In genomic region chr15:68230157-68231100, GRCh38 we compare ENCODE assay signal across 8 cellular contexts. TPM values are rescaled to one million over a fixed set of nuclear protein-coding genes. Genes with fewer than 3 reads are reported as not detected.
DNase-seq lines count a peak whose midpoint lies in the region; ATAC-seq, FAIRE-seq and TF ChIP-seq lines count a peak whose summit lies in the region.

No MANE protein-coding gene starts in this region.

- FAIRE-seq in kidney (lab: Jason Lieb, UNC) = no peak

- no peaks in the 10 kb centered on the region for H3K36me3 ChIP-seq in HUES48 (ENCODE audit: control insufficient read depth, insufficient read depth, low read length)
- no peaks in the 10 kb centered on the region for H3K36me3 ChIP-seq in kidney (ENCODE audit: control insufficient read depth in 1 of 2, insufficient read depth in 2 of 2, low read length in 2 of 2)
- H3K36me3 ChIP-seq in suprapubic skin = no peaks in the 10 kb centered on the region

- H3K9ac ChIP-seq in HUES48 (ENCODE audit: low read depth, low read length) (peak overlapping the region; percentile 39), kidney (ENCODE audit: low read length in 2 of 2) (peak overlapping the region in 1 of 2 donors; percentile 56)

- H3K27ac ChIP-seq in HUES48 (ENCODE audit: low read depth, low read length) (no peak overlapping the region), kidney (ENCODE audit: low read depth in 2 of 2, low read length in 2 of 2) (peak overlapping the region; percentile 78 to 87), suprapubic skin (peak overlapping the region; percentile 89)

- 57% methylated on average over 20 of the region's 20 CpGs for WGBS in suprapubic skin

- POLR2A ChIA-PET in activated naive CD8-positive, alpha-beta T cell treated with anti-CD3 and anti-CD28 coated beads, Interleukin-2, amount 10 ng/mL, durations not matched to agents 7 days and 5 days (lab: Charles Lee) = interaction anchor here (1.2 to 3.2 kb wide), 3 partner anchors 25 to 176 kb away, joined by 3 to 16 read pairs (median 9); partner anchors contain the start of genes FEM1B and PIAS1

- no peak for DNase-seq in GM10266 (ENCODE audit: extremely low spot score)
- DNase-seq in activated naive CD8-positive, alpha-beta T cell treated with anti-CD3 and anti-CD28 coated beads, Interleukin-2, amount 10 ng/mL, durations not matched to agents 7 days and 5 days = no peak
- DNase-seq in kidney = peak; percentile 54
- DNase-seq in suprapubic skin (ENCODE audit: low spot score in 2 of 2) = peak; percentile 69 to 75
- DNase-seq in putamen (ENCODE audit: low spot score) = no peak
- DNase-seq in DMS153 treated with DMSO at 0.1 percent for 48 hours (lab: John Stamatoyannopoulos, UW; ENCODE audit: unreplicated experiment) = no peak

- H3K4me3 ChIP-seq in HUES48 (ENCODE audit: low read depth, low read length) (peak overlapping the region; percentile 87), kidney (ENCODE audit: low read length in 2 of 2) (peak overlapping the region; percentile 54 to 82), suprapubic skin (peak overlapping the region; percentile 98)

- H3K4me1 ChIP-seq in HUES48 (ENCODE audit: control insufficient read depth, insufficient read depth, low read length) (peaks cover 11% of the 10 kb centered on the region), kidney (ENCODE audit: control insufficient read depth in 1 of 2, insufficient read depth in 1 of 2, low read depth in 1 of 2, low read length in 2 of 2) (peaks cover 15 to 17% of the 10 kb centered on the region in 2 donors), suprapubic skin (peaks cover 28% of the 10 kb centered on the region)

- H3K4me1 Mint-ChIP-seq in activated naive CD8-positive, alpha-beta T cell treated with anti-CD3 and anti-CD28 coated beads, Interleukin-2, amount 10 ng/mL, durations not matched to agents 7 days and 5 days = peaks cover 28% of the 10 kb centered on the region

- no peak for ATAC-seq in activated naive CD8-positive, alpha-beta T cell treated with anti-CD3 and anti-CD28 coated beads, Interleukin-2, amount 10 ng/mL, durations not matched to agents 7 days and 5 days (ENCODE audit: low read depth)
- no peak for ATAC-seq in HG03469 (IDR thresholded peaks at IDR 0.05; ENCODE audit: unreplicated experiment)

- no peaks in the 10 kb centered on the region for H3K36me3 Mint-ChIP-seq in activated naive CD8-positive, alpha-beta T cell treated with anti-CD3 and anti-CD28 coated beads, Interleukin-2, amount 10 ng/mL, durations not matched to agents 7 days and 5 days

- H3K27me3 Mint-ChIP-seq in activated naive CD8-positive, alpha-beta T cell treated with anti-CD3 and anti-CD28 coated beads, Interleukin-2, amount 10 ng/mL, durations not matched to agents 7 days and 5 days = peaks cover 3% of the 10 kb centered on the region

- intact Hi-C loops in kidney (cut with DNase I) = no loop called here

- H3K9me3 ChIP-seq in HUES48 (ENCODE audit: control insufficient read depth, insufficient read depth, low read length) = no peaks in the 10 kb centered on the region
- H3K9me3 ChIP-seq in kidney (ENCODE audit: control insufficient read depth in 1 of 2, low read length in 2 of 2) = no peaks in the 10 kb centered on the region
- no peaks in the 10 kb centered on the region for H3K9me3 ChIP-seq in suprapubic skin

- H3K9me3 Mint-ChIP-seq in activated naive CD8-positive, alpha-beta T cell treated with anti-CD3 and anti-CD28 coated beads, Interleukin-2, amount 10 ng/mL, durations not matched to agents 7 days and 5 days = no peaks in the 10 kb centered on the region

- H3K27me3 ChIP-seq in HUES48 (ENCODE audit: control insufficient read depth, insufficient read depth, low read length) = peaks cover 10% of the 10 kb centered on the region
- H3K27me3 ChIP-seq in suprapubic skin = no peaks in the 10 kb centered on the region

- no peak for TF ChIP-seq EP300 in suprapubic skin (IDR thresholded peaks at IDR 0.05)

- H3K27ac Mint-ChIP-seq in activated naive CD8-positive, alpha-beta T cell treated with anti-CD3 and anti-CD28 coated beads, Interleukin-2, amount 10 ng/mL, durations not matched to agents 7 days and 5 days = peak overlapping the region; percentile 97

- TF ChIP-seq CTCF in GM10266 (IDR thresholded peaks at IDR 0.05; ENCODE audit: control insufficient read depth, insufficient read depth, low read depth, missing control alignments) (peak; percentile 24), kidney (IDR thresholded peaks at IDR 0.05; ENCODE audit: borderline replicate concordance, extremely low read depth, insufficient read depth) (no peak), suprapubic skin (IDR thresholded peaks at IDR 0.05) (no peak)

- no peak for TF ChIP-seq POLR2A in suprapubic skin (IDR thresholded peaks at IDR 0.05)

- H3K4me3 Mint-ChIP-seq in activated naive CD8-positive, alpha-beta T cell treated with anti-CD3 and anti-CD28 coated beads, Interleukin-2, amount 10 ng/mL, durations not matched to agents 7 days and 5 days = peak overlapping the region; percentile 99

RNA-seq across cellular contexts. Expression of gene CLN6, which starts 0.9 kb away (rescaled TPM):
- total RNA-seq in activated naive CD8-positive, alpha-beta T cell treated with anti-CD3 and anti-CD28 coated beads, Interleukin-2, amount 10 ng/mL, durations not matched to agents 7 days and 5 days = 10 to 100 TPM; 38.4 to 42.1 TPM
- total RNA-seq in kidney (36.6 TPM), suprapubic skin (10 to 100 TPM; 20.3 to 38.1 (median 27.9) TPM)
- 30.8 TPM for polyA plus RNA-seq in kidney (ENCODE audit: insufficient read depth, low read depth, low replicate concordance)

RNA-seq across cellular contexts. Expression of gene CALML4, which starts 25.3 kb away (rescaled TPM):
- total RNA-seq in activated naive CD8-positive, alpha-beta T cell treated with anti-CD3 and anti-CD28 coated beads, Interleukin-2, amount 10 ng/mL, durations not matched to agents 7 days and 5 days = 10 to 100 TPM; 10.3 to 12.2 TPM
- total RNA-seq in kidney (17.4 TPM), suprapubic skin (10 to 100 TPM in 1 of 4 donors, 1 to 10 TPM in 3; 2.4 to 13.6 (median 4.8) TPM)
- polyA plus RNA-seq in kidney (ENCODE audit: insufficient read depth, low read depth, low replicate concordance) = 54.7 TPM

RNA-seq across cellular contexts. Expression of gene FEM1B, which starts 47.1 kb away (rescaled TPM):
- 10 to 100 TPM; 51.9 to 54.0 TPM for total RNA-seq in activated naive CD8-positive, alpha-beta T cell treated with anti-CD3 and anti-CD28 coated beads, Interleukin-2, amount 10 ng/mL, durations not matched to agents 7 days and 5 days
- 47.6 TPM for total RNA-seq in kidney
- 9.8 TPM for polyA plus RNA-seq in kidney (ENCODE audit: insufficient read depth, low read depth, low replicate concordance)
- 10 to 100 TPM; 56.3 to 89.6 (median 63.8) TPM for total RNA-seq in suprapubic skin

Comparison
In these comparisons a context has a peak if more than half of its experiments do, and no peak if none do; other contexts are left out.
1. DNase-seq: peak in kidney (single experiment) and suprapubic skin (2 of 2); none in GM10266 (single experiment), activated naive CD8-positive, alpha-beta T cell treated with anti-CD3 and anti-CD28 coated beads, Interleukin-2, amount 10 ng/mL, durations not matched to agents 7 days and 5 days (single experiment), putamen (single experiment) and DMS153 treated with DMSO at 0.1 percent for 48 hours (single experiment).
2. Peak in every context shown above with its lines, with median percentiles within 50 percentile points of each other: H3K4me3 ChIP-seq.